Comparison of ENCODE assay signal across 9 cellular contexts in genomic region chr5:6728011-6728794, GRCh38. TPM values are rescaled to one million over a fixed set of nuclear protein-coding genes. Genes with fewer than 3 reads are reported as not detected.
A peak's percentile ranks its signal among the peaks of the same experiment; 100 is the strongest.
DNase-seq lines count a peak whose midpoint lies in the region; ATAC-seq and TF ChIP-seq lines count a peak whose summit lies in the region.
"Had no signal": no experiment of that assay in that cellular context is flagged by ENCODE, and none has a peak within 500 bp of the region (broad histone marks: within the 10 kb centered on the region; RNA-seq: fewer than 3 reads in every experiment).

No MANE protein-coding gene starts in this region.

- peak overlapping the region; percentile 66 for H3K27ac Mint-ChIP-seq in WTC11

- no peaks in the 10 kb centered on the region for H3K36me3 ChIP-seq in upper lobe of right lung

- H3K27ac ChIP-seq in upper lobe of right lung, result no peak overlapping the region

- no peak overlapping the region for H3K4me3 ChIP-seq in upper lobe of right lung
- H3K4me3 ChIP-seq: skin epidermis had no signal

- no peaks in the 10 kb centered on the region for H3K9me3 Mint-ChIP-seq in WTC11

- intact Hi-C loops in upper lobe of right lung (cut with DNase I), result no loop called here

- H3K36me3 Mint-ChIP-seq in WTC11, result peaks cover 3% of the 10 kb centered on the region; the same call in 1 of the 2 replicates

- H3K27me3 Mint-ChIP-seq in WTC11 (ENCODE audit: low read depth), result no peaks in the 10 kb centered on the region

- H3K9me3 ChIP-seq in upper lobe of right lung, result no peaks in the 10 kb centered on the region

- DNase-seq in GM10248 (ENCODE audit: extremely low spot score), result peak; percentile 76
- no peak for DNase-seq in WTC11 (ENCODE audit: low spot score)
- no peak for DNase-seq in inferior parietal cortex (ENCODE audit: extremely low spot score)
- no peak for DNase-seq in T-helper 9 cell
- no peak for DNase-seq in upper lobe of right lung
- no peak for DNase-seq in COLO829 (ENCODE audit: low spot score)

- TF ChIP-seq CTCF in GM10248 (IDR thresholded peaks at IDR 0.05; ENCODE audit: control extremely low read depth, extremely low read depth, low read depth, missing control alignments) (no peak), WTC11 (IDR thresholded peaks at IDR 0.05) (no peak), upper lobe of right lung (IDR thresholded peaks at IDR 0.05) (no peak)

- H3K4me1 ChIP-seq in upper lobe of right lung, result peaks cover 54% of the 10 kb centered on the region

- peaks cover 74% of the 10 kb centered on the region for H3K4me1 Mint-ChIP-seq in WTC11

- POLR2A ChIA-PET in GM10248 (lab: Yijun Ruan, JAX), result interaction anchor here (0.8 to 1.2 kb wide), 4 partner anchors 9 to 15 kb away, joined by 3 to 9 read pairs (median 4); partner anchors contain the start of gene TENT4A
- POLR2A ChIA-PET in WTC11 (lab: Charles Lee), result no interaction called here

- H3K4me3 Mint-ChIP-seq in WTC11, result no peak overlapping the region

- CTCF ChIA-PET in GM10248 (lab: Yijun Ruan, JAX), result interaction anchor here (0.6 to 3.3 kb wide), 6 partner anchors 8 to 121 kb away, joined by 3 to 17 read pairs (median 4); no protein-coding TSS in a partner anchor
- CTCF ChIA-PET in WTC11 (lab: Charles Lee), result interaction anchor here (0.8 to 1.6 kb wide), 6 partner anchors 8 to 95 kb away, joined by 3 to 6 read pairs (median 4); partner anchors contain the start of genes NSUN2 and SRD5A1

- peak; percentile 71 for ATAC-seq in GM19467 (IDR thresholded peaks at IDR 0.05; ENCODE audit: unreplicated experiment)
- ATAC-seq in HG03442 (IDR thresholded peaks at IDR 0.05; ENCODE audit: unreplicated experiment), result peak; percentile 86
- ATAC-seq in WTC11, result peak; percentile 47
- ATAC-seq in upper lobe of right lung, result no peak

- H3K27me3 ChIP-seq in upper lobe of right lung, result no peaks in the 10 kb centered on the region

TF ChIP-seq in WTC11, 78 proteins besides CTCF, POLR2A, EP300 and RAD21:
- TF ChIP-seq RELA (CRISPR knock-in tag; IDR thresholded peaks at IDR 0.05; ENCODE audit: borderline replicate concordance) (no peak), AR (CRISPR knock-in tag; IDR thresholded peaks at IDR 0.05) (no peak), FOXP4 (CRISPR knock-in tag; IDR thresholded peaks at IDR 0.05) (no peak), ZNF423 (CRISPR knock-in tag; IDR thresholded peaks at IDR 0.05) (peak; percentile 19; the same call in 1 of the 2 replicates)

RNA-seq across cellular contexts. Expression of gene TENT4A, which starts 15.0 kb away (rescaled TPM):
- total RNA-seq in WTC11 (2021) (28.7 to 29.4 TPM (median 29.2 TPM) in 3 replicates), upper lobe of right lung (19.9 TPM)
